In the genomic region with DNA sequence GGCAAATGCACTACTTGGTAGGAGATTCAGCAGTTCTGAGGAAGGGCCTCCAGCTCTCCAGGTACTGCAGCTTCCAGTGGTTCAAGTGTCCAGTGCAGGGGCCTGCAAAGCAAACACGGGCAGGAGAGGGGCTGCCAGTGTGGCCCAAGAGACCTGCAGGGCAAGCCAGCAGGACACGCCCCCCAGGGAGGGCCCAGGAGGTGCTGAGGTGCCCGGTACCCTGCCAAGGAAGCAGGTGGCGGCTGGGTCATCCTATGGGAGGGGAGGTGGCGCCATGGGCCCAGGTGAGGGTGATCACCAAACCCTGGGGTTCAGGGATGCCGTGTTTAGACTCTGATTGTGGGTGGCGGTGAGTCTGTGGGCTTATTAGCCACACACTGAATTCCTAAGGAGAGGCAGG, we compare ENCODE assay signal across 2 cellular contexts.
A peak's percentile ranks its signal among the peaks of the same experiment; 100 is the strongest.
TF ChIP-seq lines count a peak whose summit lies in the region.

No MANE protein-coding gene starts in this region.

TF ChIP-seq in HEK293, 187 proteins besides CTCF, POLR2A, EP300 and RAD21:
- no peak for TF ChIP-seq ZFP37 (tag by site-specific recombination; IDR thresholded peaks at IDR 0.05)
- TF ChIP-seq KLF9 (tag by site-specific recombination; IDR thresholded peaks at IDR 0.05; ENCODE audit: low read depth) = 0 out of 2 replicates have a peak, but pooled peaks have one; percentile 15

TF ChIP-seq in K562, 482 proteins besides CTCF, POLR2A, EP300 and RAD21:
- TF ChIP-seq STAG1 (CRISPR knock-in tag; IDR thresholded peaks at IDR 0.05; ENCODE audit: borderline replicate concordance) (0 out of 2 replicates have a peak, but pooled peaks have one; percentile 4), RBM25 (IDR thresholded peaks at IDR 0.05; ENCODE audit: low read depth, low read length, severe bottlenecking) (no peak)
TF ChIP-seq in K562: peak in this region for 1.
